1 cellular context compared by ENCODE assay signal in genomic region chr1:192907545-192908243, GRCh38.
TF ChIP-seq lines count a peak whose summit lies in the region.

No MANE protein-coding gene starts in this region.

TF ChIP-seq in SK-N-SH treated with all-trans-retinoic acid at 6 μM for 48 hours, 23 proteins besides CTCF, POLR2A, EP300 and RAD21 (continued from another document):
- no peak for TF ChIP-seq CSRNP3 (CRISPR knock-in tag; IDR thresholded peaks at IDR 0.05)
- no peak for TF ChIP-seq ARNTL (CRISPR knock-in tag; IDR thresholded peaks at IDR 0.05; ENCODE audit: borderline replicate concordance, low read depth)
- TF ChIP-seq, protein P1, sequence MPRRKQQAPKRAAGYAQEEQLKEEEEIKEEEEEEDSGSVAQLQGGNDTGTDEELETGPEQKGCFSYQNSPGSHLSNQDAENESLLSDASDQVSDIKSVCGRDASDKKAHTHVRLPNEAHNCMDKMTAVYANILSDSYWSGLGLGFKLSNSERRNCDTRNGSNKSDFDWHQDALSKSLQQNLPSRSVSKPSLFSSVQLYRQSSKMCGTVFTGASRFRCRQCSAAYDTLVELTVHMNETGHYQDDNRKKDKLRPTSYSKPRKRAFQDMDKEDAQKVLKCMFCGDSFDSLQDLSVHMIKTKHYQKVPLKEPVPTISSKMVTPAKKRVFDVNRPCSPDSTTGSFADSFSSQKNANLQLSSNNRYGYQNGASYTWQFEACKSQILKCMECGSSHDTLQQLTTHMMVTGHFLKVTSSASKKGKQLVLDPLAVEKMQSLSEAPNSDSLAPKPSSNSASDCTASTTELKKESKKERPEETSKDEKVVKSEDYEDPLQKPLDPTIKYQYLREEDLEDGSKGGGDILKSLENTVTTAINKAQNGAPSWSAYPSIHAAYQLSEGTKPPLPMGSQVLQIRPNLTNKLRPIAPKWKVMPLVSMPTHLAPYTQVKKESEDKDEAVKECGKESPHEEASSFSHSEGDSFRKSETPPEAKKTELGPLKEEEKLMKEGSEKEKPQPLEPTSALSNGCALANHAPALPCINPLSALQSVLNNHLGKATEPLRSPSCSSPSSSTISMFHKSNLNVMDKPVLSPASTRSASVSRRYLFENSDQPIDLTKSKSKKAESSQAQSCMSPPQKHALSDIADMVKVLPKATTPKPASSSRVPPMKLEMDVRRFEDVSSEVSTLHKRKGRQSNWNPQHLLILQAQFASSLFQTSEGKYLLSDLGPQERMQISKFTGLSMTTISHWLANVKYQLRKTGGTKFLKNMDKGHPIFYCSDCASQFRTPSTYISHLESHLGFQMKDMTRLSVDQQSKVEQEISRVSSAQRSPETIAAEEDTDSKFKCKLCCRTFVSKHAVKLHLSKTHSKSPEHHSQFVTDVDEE (CRISPR knock-in tag; IDR thresholded peaks at IDR 0.05) = no peak
- TF ChIP-seq SNAI2 (CRISPR knock-in tag; IDR thresholded peaks at IDR 0.05) = no peak
- no peak for TF ChIP-seq ZNF8 (CRISPR knock-in tag; IDR thresholded peaks at IDR 0.05)
- no peak for TF ChIP-seq ZFP30 (CRISPR knock-in tag; IDR thresholded peaks at IDR 0.05)
- no peak for TF ChIP-seq TOX (CRISPR knock-in tag; IDR thresholded peaks at IDR 0.05; ENCODE audit: borderline replicate concordance)
- TF ChIP-seq ZFP3 (CRISPR knock-in tag; IDR thresholded peaks at IDR 0.05) = no peak
- TF ChIP-seq BACH2 (CRISPR knock-in tag; IDR thresholded peaks at IDR 0.05; ENCODE audit: borderline replicate concordance) = no peak
